Comparison of ENCODE assay signal across 15 cellular contexts in genomic region chr9:93345630-93346239, GRCh38.
A peak's percentile ranks its signal among the peaks of the same experiment; 100 is the strongest.
DNase-seq lines count a peak whose midpoint lies in the region; ATAC-seq and TF ChIP-seq lines count a peak whose summit lies in the region.
"Had no signal": no experiment of that assay in that cellular context is flagged by ENCODE, and none has a peak within 500 bp of the region (broad histone marks: within the 10 kb centered on the region; RNA-seq: fewer than 3 reads in every experiment).

No MANE protein-coding gene starts in this region.

- H3K27me3 ChIP-seq in heart left ventricle (peaks cover 0 to 23% (median 12%) of the 10 kb centered on the region in 9 donors), tibial nerve (peaks cover 0 to 27% of the 10 kb centered on the region in 2 donors)

- peak overlapping the region in 2 of 3 experiments; percentile 22 to 39 for H3K27ac Mint-ChIP-seq in nephron
- H3K27ac Mint-ChIP-seq: activated naive CD4-positive, alpha-beta T cell treated with anti-CD3 and anti-CD28 coated beads, Interleukin-2, amount 50 U/mL, for 24 hours had no signal

- no peaks in the 10 kb centered on the region for H3K36me3 ChIP-seq in heart left ventricle
- no peaks in the 10 kb centered on the region for H3K36me3 ChIP-seq in tibial nerve

- H3K9me3 Mint-ChIP-seq in nephron, result no peaks in the 10 kb centered on the region
- H3K9me3 Mint-ChIP-seq: activated naive CD4-positive, alpha-beta T cell treated with anti-CD3 and anti-CD28 coated beads, Interleukin-2, amount 50 U/mL, for 24 hours had no signal

- 39 to 53% (median 46%) methylated on average over 16 to 21 of the region's 21 CpGs for WGBS in heart left ventricle, 4 donors
- 38 to 59% methylated on average over 14 to 19 of the region's 21 CpGs for WGBS in tibial nerve, 2 donors

- H3K4me3 Mint-ChIP-seq in nephron, result peak overlapping the region; percentile 79 to 82 (median 82)

- TF ChIP-seq CTCF in heart left ventricle (IDR thresholded peaks at IDR 0.05) (no peak), nephron (IDR thresholded peaks at IDR 0.05; ENCODE audit: unreplicated experiment in 3 of 3) (no peak), tibial nerve (IDR thresholded peaks at IDR 0.05) (no peak)

- ATAC-seq in heart left ventricle, result peak in 1 of 4 donors; percentile 18

- H3K36me3 Mint-ChIP-seq in nephron (ENCODE audit: low read depth), result no peaks in the 10 kb centered on the region

- H3K27ac ChIP-seq in heart left ventricle (peak overlapping the region in 1 of 12 donors; percentile 30), tibial nerve (no peak overlapping the region)
- H3K27ac ChIP-seq: 22Rv1 had no signal

- peak overlapping the region; percentile 8 to 63 (median 52) for H3K4me3 ChIP-seq in heart left ventricle
- peak overlapping the region; percentile 20 to 56 (median 40) for H3K4me3 ChIP-seq in tibial nerve
- H3K4me3 ChIP-seq: mucosa of descending colon had no signal

- intact Hi-C loops in heart left ventricle (cut with DNase I), result no loop called here

- peaks cover 5% of the 10 kb centered on the region for H3K4me1 Mint-ChIP-seq in nephron

- no peaks in the 10 kb centered on the region for H3K9me3 ChIP-seq in heart left ventricle
- no peaks in the 10 kb centered on the region for H3K9me3 ChIP-seq in tibial nerve
- H3K9me3 ChIP-seq: mucosa of descending colon had no signal

- TF ChIP-seq POLR2A in heart left ventricle (IDR thresholded peaks at IDR 0.05), result no peak
- no peak for TF ChIP-seq POLR2A in tibial nerve (IDR thresholded peaks at IDR 0.05)

- H3K4me1 ChIP-seq in heart left ventricle (peaks cover 0 to 12% (median 2%) of the 10 kb centered on the region in 12 donors), tibial nerve (peaks cover 0 to 11% (median 9%) of the 10 kb centered on the region in 4 donors)

- TF ChIP-seq EP300 in tibial nerve (IDR thresholded peaks at IDR 0.05), result no peak

- DNase-seq in NCI-H1092 treated with DMSO at 0.1 percent for 48 hours (lab: John Stamatoyannopoulos, UW) (peak; percentile 44), NCI-H1092 (lab: John Stamatoyannopoulos, UW) (no peak), heart left ventricle (no peak), tibial nerve (ENCODE audit: low spot score in 2 of 2) (no peak), GOT3 (lab: John Stamatoyannopoulos, UW) (no peak), NCI-H2171 treated with DMSO at 0.1 percent for 48 hours (lab: John Stamatoyannopoulos, UW) (no peak), GF-D8 (lab: John Stamatoyannopoulos, UW) (no peak)
- DNase-seq: activated CD4-positive, alpha-beta T cell treated with anti-CD3 and anti-CD28 coated beads for 4 hours; DND-41; erythroblast; NCI-H1694 had no signal

- peaks cover 29% of the 10 kb centered on the region for H3K27me3 Mint-ChIP-seq in nephron (ENCODE audit: low read depth)
